ENCODE assay signal across 17 cellular contexts in the genomic region with DNA sequence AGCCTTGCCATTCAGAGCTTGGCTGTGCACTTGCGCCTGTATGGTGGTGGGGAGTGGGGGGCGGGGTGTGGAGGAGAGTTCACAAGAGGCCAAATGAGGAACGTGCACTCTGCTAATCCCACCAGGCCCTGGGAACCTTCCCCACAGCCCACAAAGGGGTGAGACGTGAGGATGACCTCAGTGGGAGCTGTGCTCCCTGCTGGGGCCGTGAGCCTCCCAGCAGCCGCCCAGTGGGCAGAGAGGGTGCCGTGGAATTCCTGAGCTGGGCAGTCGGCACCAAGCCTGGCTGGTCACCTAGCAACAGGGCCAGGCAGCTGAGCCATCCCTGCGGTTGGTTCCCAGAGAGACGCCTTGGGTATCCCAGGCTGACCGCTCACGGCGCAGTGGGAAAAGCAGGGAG. TPM values are rescaled to one million over a fixed set of nuclear protein-coding genes. Genes with fewer than 3 reads are reported as not detected.
DNase-seq lines count a peak whose midpoint lies in the region; ATAC-seq, FAIRE-seq and TF ChIP-seq lines count a peak whose summit lies in the region.
"Had no signal": no experiment of that assay in that cellular context is flagged by ENCODE, and none has a peak within 500 bp of the region (broad histone marks: within the 10 kb centered on the region; RNA-seq: fewer than 3 reads in every experiment).

No MANE protein-coding gene starts in this region.

- H3K27ac ChIP-seq in aorta (ENCODE audit: low read depth in 1 of 2, low read length in 2 of 2), result no peak overlapping the region
- H3K27ac ChIP-seq: C4-2B, GM23248, HL-60, psoas muscle had no signal

- TF ChIP-seq POLR2A in H54 (IDR thresholded peaks at IDR 0.05; ENCODE audit: low read depth, low read length) (no peak), lower leg skin (IDR thresholded peaks at IDR 0.05) (no peak)

- WGBS in lower leg skin, 2 donors, result 76 to 90% methylated on average over 10 of the region's 13 CpGs
- WGBS in aorta, 2 donors, result 61% methylated on average over 13 of the region's 13 CpGs

- H3K36me3 ChIP-seq in kidney epithelial cell (ENCODE audit: control insufficient read depth, insufficient read depth, low read length) (no peaks in the 10 kb centered on the region), aorta (ENCODE audit: control insufficient read depth in 1 of 2, insufficient read depth in 2 of 2, low read length in 1 of 2) (no peaks in the 10 kb centered on the region)

- TF ChIP-seq CTCF in kidney epithelial cell (IDR thresholded peaks at IDR 0.05; ENCODE audit: insufficient read depth, low read length, poor library complexity, severe bottlenecking) (no peak), retinal pigment epithelial cell (conservative IDR thresholded peaks at IDR 0.05; ENCODE audit: low read depth, low read length) (no peak), lower leg skin (IDR thresholded peaks at IDR 0.05) (no peak)

- intact Hi-C loops in lower leg skin (cut with DNase I; ENCODE audit: low total_unique reads), result no loop called here
- intact Hi-C loops in aorta (cut with DNase I), result no loop called here

- H3K4me3 ChIP-seq in kidney epithelial cell (ENCODE audit: low read depth, low read length), result no peak overlapping the region
- H3K4me3 ChIP-seq in retinal pigment epithelial cell (ENCODE audit: low read length), result no peak overlapping the region
- no peak overlapping the region for H3K4me3 ChIP-seq in lower leg skin (ENCODE audit: low read depth, poor library complexity, severe bottlenecking)
- no peak overlapping the region for H3K4me3 ChIP-seq in aorta (ENCODE audit: low read length in 2 of 2)
- H3K4me3 ChIP-seq: GM23248, psoas muscle had no signal

- no peaks in the 10 kb centered on the region for H3K9me3 ChIP-seq in aorta (ENCODE audit: control insufficient read depth, low read length)
- H3K9me3 ChIP-seq: psoas muscle had no signal

- peak; percentile 95 for FAIRE-seq in H54 (lab: Jason Lieb, UNC)

- DNase-seq in H54 (ENCODE audit: insufficient read length, low spot score) (peak; percentile 95), amniotic epithelial cell (ENCODE audit: low read depth) (peak; percentile 92), kidney epithelial cell (ENCODE audit: low read depth) (peak; percentile 57), retinal pigment epithelial cell (ENCODE audit: low read depth) (peak; percentile 80), lower leg skin (ENCODE audit: low spot score in 2 of 2) (no peak), inferior parietal cortex (ENCODE audit: extremely low spot score) (no peak), putamen (ENCODE audit: low spot score) (no peak), aorta (no peak)
- DNase-seq: activated naive CD4-positive, alpha-beta T cell treated with anti-CD3 and anti-CD28 coated beads, Interleukin-2, amount 50 U/mL, for 16 hours; DND-41; mammary epithelial cell; NCI-H2171 treated with DMSO at 0.1 percent for 48 hours; psoas muscle; stimulated activated CD4-positive, alpha-beta T cell treated with anti-CD3 and anti-CD28 coated beads, Interleukin-2, amount 100 ng/mL, for 48 hours had no signal

- H3K27me3 ChIP-seq in kidney epithelial cell (ENCODE audit: control insufficient read depth, insufficient read depth, low read length) (no peaks in the 10 kb centered on the region), aorta (ENCODE audit: control insufficient read depth in 1 of 2, insufficient read depth in 2 of 2, low read length in 1 of 2) (no peaks in the 10 kb centered on the region)

- no peaks in the 10 kb centered on the region for H3K4me1 ChIP-seq in aorta (ENCODE audit: control insufficient read depth in 1 of 2, insufficient read depth in 2 of 2, low read length in 2 of 2)

- no peak for ATAC-seq in aorta (ENCODE audit: low FRiP score)

RNA-seq across cellular contexts. Expression of a gene that starts 53.7 kb away (rescaled TPM):
- 17.5 and 21.9 TPM in 2 replicates for total RNA-seq in kidney epithelial cell
- 10 to 100 TPM; 15.0 to 29.4 (median 25.3) TPM for total RNA-seq in lower leg skin
- 10 to 100 TPM; 40.5 to 40.9 TPM for total RNA-seq in aorta
- 10 to 100 TPM; 11.2 to 12.5 TPM for polyA plus RNA-seq in aorta

RNA-seq across cellular contexts. Expression of a gene that starts 54.2 kb away (rescaled TPM):
- total RNA-seq in kidney epithelial cell, result 47.2 and 54.7 TPM in 2 replicates
- total RNA-seq in lower leg skin, result 10 to 100 TPM; 36.8 to 62.5 (median 47.6) TPM
- total RNA-seq in aorta, result 10 to 100 TPM; 60.7 to 66.0 TPM
- 10 to 100 TPM; 41.0 to 53.0 TPM for polyA plus RNA-seq in aorta

Comparison
In these comparisons a context has a peak if more than half of its experiments do, and no peak if none do; other contexts are left out.
1. DNase-seq: peak in H54 (single experiment), amniotic epithelial cell (single experiment), kidney epithelial cell (single experiment) and retinal pigment epithelial cell (single experiment); none in lower leg skin (0 of 2), inferior parietal cortex (single experiment), putamen (single experiment) and aorta (0 of 2).